ENCODE assay signal across 1 cellular context in the genomic region with DNA sequence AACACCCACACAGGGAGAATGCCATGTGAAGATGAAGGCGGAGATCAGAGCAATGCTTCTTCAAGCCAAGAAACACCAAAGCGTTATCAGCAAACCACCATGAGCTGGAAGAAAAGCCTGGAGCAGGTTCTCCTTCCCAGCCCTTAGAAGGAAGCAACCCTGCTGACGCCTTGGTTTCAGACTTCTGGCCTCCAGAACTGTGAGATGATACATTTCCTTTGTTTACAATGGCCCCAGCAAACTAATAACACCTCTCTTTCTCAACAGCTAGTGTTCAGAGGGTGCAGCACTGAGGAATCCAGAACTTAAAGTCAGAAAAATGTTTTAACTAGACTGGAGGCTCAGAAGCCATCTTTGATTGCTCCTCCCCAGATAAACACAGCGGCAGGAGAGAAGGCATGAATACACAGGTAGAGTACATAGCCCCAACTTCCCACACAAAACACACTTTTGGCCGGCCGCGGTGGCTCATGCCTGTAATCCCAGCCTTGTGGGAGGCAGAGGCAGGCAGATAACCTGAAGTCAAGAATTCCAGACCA.
TF ChIP-seq lines count a peak whose summit lies in the region.

No MANE protein-coding gene starts in this region.

TF ChIP-seq in SK-N-SH treated with all-trans-retinoic acid at 6 μM for 48 hours, 23 proteins besides CTCF, POLR2A, EP300 and RAD21 (continued from another document):
- TF ChIP-seq, protein P1, sequence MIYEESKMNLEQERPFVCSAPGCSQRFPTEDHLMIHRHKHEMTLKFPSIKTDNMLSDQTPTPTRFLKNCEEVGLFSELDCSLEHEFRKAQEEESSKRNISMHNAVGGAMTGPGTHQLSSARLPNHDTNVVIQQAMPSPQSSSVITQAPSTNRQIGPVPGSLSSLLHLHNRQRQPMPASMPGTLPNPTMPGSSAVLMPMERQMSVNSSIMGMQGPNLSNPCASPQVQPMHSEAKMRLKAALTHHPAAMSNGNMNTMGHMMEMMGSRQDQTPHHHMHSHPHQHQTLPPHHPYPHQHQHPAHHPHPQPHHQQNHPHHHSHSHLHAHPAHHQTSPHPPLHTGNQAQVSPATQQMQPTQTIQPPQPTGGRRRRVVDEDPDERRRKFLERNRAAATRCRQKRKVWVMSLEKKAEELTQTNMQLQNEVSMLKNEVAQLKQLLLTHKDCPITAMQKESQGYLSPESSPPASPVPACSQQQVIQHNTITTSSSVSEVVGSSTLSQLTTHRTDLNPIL (CRISPR knock-in tag; IDR thresholded peaks at IDR 0.05; ENCODE audit: low read depth), result no peak
- no peak for TF ChIP-seq ZNF565 (CRISPR knock-in tag; conservative IDR thresholded peaks at IDR 0.05; ENCODE audit: low read depth)
- no peak for TF ChIP-seq ZFP30 (CRISPR knock-in tag; IDR thresholded peaks at IDR 0.05)
